Comparison of ENCODE assay signal across 15 cellular contexts in the genomic region with DNA sequence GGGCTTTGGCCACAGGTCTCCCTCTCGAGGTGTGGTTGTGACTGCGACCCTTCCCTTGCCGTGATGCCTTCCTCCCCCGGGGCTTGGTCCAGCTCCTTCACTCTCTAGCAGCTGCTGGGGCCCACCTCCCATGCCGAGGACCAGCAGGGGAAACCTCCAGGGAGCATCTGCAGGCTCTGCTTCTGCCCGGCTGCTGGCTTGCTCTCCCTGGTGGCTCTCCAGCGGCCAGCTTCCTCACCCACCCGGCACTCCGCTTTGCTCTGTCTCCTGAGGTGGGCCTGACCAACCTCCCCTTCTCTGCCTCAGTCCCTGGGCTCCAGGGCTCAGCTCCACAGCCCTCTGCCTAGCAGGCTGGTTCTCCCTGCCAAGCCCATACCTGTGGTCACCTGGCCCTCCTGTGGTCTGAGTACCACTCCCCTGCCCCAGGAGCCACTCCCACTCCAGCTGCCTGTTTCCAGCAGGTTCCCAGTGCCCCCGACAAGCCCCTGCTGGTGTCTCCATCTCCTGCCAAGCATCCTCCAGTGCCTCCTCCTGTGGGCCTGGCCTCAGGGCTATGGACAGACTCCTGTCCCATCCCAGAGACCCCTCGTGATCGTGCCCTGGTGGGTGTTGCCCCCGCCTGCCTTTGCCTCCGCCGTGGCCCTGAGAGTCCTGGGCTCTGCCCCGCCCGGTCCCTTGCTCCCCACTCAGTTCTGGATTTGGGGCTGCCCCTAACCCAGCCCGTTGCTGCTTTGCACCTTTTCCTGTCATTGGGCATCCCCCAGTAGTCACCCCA. TPM values are rescaled to one million over a fixed set of nuclear protein-coding genes. Genes with fewer than 3 reads are reported as not detected.
"Had no signal": no experiment of that assay in that cellular context is flagged by ENCODE, and none has a peak within 500 bp of the region (broad histone marks: within the 10 kb centered on the region; RNA-seq: fewer than 3 reads in every experiment).

No MANE protein-coding gene starts in this region.

- H3K9ac ChIP-seq: parathyroid adenoma had no signal

- FAIRE-seq: urothelium cell line had no signal

- H3K9me3 ChIP-seq: esophagus squamous epithelium, lower lobe of right lung, tibial nerve had no signal

- DNase-seq: activated B cell treated with CpG ODN at 0.5 μM for 24 hours; activated CD4-positive, alpha-beta memory T cell treated with anti-CD3 and anti-CD28 coated beads for 36 hours; activated CD4-positive, alpha-beta T cell treated with anti-CD3 and anti-CD28 coated beads for 4 hours; activated gamma-delta T cell treated with Interleukin-2 at 50 U/mL for 16 hours; activated T-cell treated with anti-CD3 and anti-CD28 coated beads for 4 hours; dermis blood vessel endothelial cell; effector memory CD4-positive, alpha-beta T cell; esophagus squamous epithelium; lower lobe of right lung; nephron progenitor cell had no signal

- H3K27ac ChIP-seq: cardiac muscle cell, esophagus squamous epithelium, lower lobe of right lung, parathyroid adenoma, tibial nerve had no signal

- H3K27me3 ChIP-seq: cardiac muscle cell had no signal

- H3K4me1 ChIP-seq: lower lobe of right lung, parathyroid adenoma had no signal

- H3K36me3 ChIP-seq: cardiac muscle cell, esophagus squamous epithelium, lower lobe of right lung had no signal

- H2AFZ ChIP-seq: parathyroid adenoma had no signal

- ATAC-seq: lower lobe of right lung had no signal

- H3K4me3 ChIP-seq: cardiac muscle cell, esophagus squamous epithelium, lower lobe of right lung, tibial nerve had no signal

- H3K79me2 ChIP-seq: parathyroid adenoma had no signal

RNA-seq across cellular contexts. Expression of a gene that starts 9.5 kb away (rescaled TPM):
- total RNA-seq: activated B cell treated with CpG ODN at 0.5 μM for 24 hours; activated CD4-positive, alpha-beta memory T cell treated with anti-CD3 and anti-CD28 coated beads for 36 hours; activated T-helper 1 cell treated with anti-CD3 and anti-CD28 coated beads, Interleukin-12 subunit alpha, Interleukin-12 subunit beta, Interleukin-2, Interleukin-4 antibody, amounts not matched to agents 30 ng/mL and 10 ng/mL and 1 ng/mL, durations not matched to agents 14 hours and 24 hours and 36 hours; cardiac muscle cell had no signal
- polyA plus RNA-seq: cardiac muscle cell had no signal
